Comparison of ENCODE assay signal across 16 cellular contexts in the genomic region with DNA sequence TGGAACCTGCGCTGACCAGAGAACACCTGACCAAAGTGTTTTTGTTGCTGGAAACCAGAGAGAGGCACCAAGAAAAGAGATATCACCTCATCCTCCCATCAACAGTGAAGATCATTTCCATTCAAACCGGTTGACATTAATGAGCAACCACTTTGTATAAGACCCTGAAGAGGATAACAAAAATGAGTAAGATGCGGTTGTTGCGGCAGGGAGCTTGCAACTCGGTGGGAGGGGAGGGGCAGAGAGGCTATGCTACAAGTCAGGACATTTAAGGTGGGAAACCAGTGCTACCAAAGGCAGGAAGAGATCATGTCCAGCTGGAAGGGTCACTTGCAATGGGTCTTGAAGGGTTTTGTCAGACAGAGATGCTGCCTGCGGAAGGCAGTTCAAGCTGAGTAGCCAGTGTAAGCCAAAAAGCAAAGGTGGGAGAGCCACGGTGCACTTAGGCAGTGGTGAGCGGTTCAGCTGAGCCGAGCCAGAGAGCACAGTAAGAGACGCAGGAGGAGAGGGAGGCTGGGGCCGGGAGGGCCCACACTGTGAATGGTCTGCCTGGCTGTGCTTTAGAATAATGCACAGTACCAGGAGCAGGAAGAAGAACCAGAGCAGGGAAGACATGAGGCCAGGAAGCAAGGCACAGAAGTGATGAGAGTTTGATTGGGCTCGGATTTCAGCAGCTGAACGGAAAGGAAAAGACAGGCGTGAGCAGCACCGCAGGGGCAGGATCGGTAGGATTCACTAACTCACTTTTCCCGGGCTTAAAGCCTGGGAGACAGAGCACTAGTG. TPM values are rescaled to one million over a fixed set of nuclear protein-coding genes. Genes with fewer than 3 reads are reported as not detected.
DNase-seq lines count a peak whose midpoint lies in the region; ATAC-seq and TF ChIP-seq lines count a peak whose summit lies in the region.
"Had no signal": no experiment of that assay in that cellular context is flagged by ENCODE, and none has a peak within 500 bp of the region (broad histone marks: within the 10 kb centered on the region; RNA-seq: fewer than 3 reads in every experiment).

No MANE protein-coding gene starts in this region.

- no peaks in the 10 kb centered on the region for H3K79me2 ChIP-seq in mesendoderm (ENCODE audit: control insufficient read depth, insufficient read depth, low read length)

- POLR2A ChIA-PET in HEK293 (lab: Yijun Ruan, JAX), result interaction anchor here (0.9 kb wide), 1 partner anchor 24 kb away, joined by 3 read pairs; no protein-coding TSS in a partner anchor

- no peak overlapping the region for H2BK15ac ChIP-seq in mesendoderm (replicated peaks; ENCODE audit: low read depth)

- no peaks in the 10 kb centered on the region for H3K9me3 ChIP-seq in HEK293 (ENCODE audit: control insufficient read depth, insufficient read depth, low read depth, low read length)
- H3K9me3 ChIP-seq: BE2C, esophagus muscularis mucosa had no signal

- H3K4ac ChIP-seq in mesendoderm (ENCODE audit: low read depth, low read length), result no peak overlapping the region

- no peak overlapping the region for H3K9ac ChIP-seq in mesendoderm (ENCODE audit: low read length)

- no peak overlapping the region for H2AK5ac ChIP-seq in mesendoderm (ENCODE audit: low read length)

- no peak overlapping the region for H2BK120ac ChIP-seq in mesendoderm (ENCODE audit: low read depth, low read length)

- H3K36me3 ChIP-seq in HEK293 (ENCODE audit: control insufficient read depth in 2 of 2, insufficient read depth in 1 of 2, low read length in 2 of 2), result no peaks in the 10 kb centered on the region
- H3K36me3 ChIP-seq in mesendoderm (ENCODE audit: control insufficient read depth, insufficient read depth, low read length), result no peaks in the 10 kb centered on the region
- H3K36me3 ChIP-seq: BE2C, esophagus muscularis mucosa had no signal

- H3K4me3 ChIP-seq in HEK293 (ENCODE audit: low read depth, low read length) (no peak overlapping the region), mesendoderm (ENCODE audit: low read length) (no peak overlapping the region)

- ATAC-seq in GM21360 (IDR thresholded peaks at IDR 0.05; ENCODE audit: unreplicated experiment) (no peak), GM18858 (IDR thresholded peaks at IDR 0.05; ENCODE audit: unreplicated experiment) (no peak), GM21528 (IDR thresholded peaks at IDR 0.05; ENCODE audit: low FRiP score, unreplicated experiment) (no peak)
- ATAC-seq: Panc1 had no signal

- CTCF ChIA-PET in HEK293 (lab: Yijun Ruan, JAX), result interaction anchor here (0.6 to 5.1 kb wide), 5 partner anchors 9 to 979 kb away, joined by 3 to 82 read pairs (median 5); no protein-coding TSS in a partner anchor

- no peak overlapping the region for H4K8ac ChIP-seq in mesendoderm (ENCODE audit: low read depth, low read length)

- no CpG with 5 or more reads among the region's 17 CpGs for WGBS in mesendoderm (ENCODE audit: extremely low coverage, insufficient coverage, low lambda C conversion rate)

- H3K4me1 ChIP-seq in HEK293 (ENCODE audit: control insufficient read depth, insufficient read depth, low read length), result peaks cover 12% of the 10 kb centered on the region
- peaks cover 3% of the 10 kb centered on the region for H3K4me1 ChIP-seq in mesendoderm (ENCODE audit: control insufficient read depth, low read depth, low read length)
- H3K4me1 ChIP-seq: BE2C had no signal

- H3K23ac ChIP-seq in mesendoderm (ENCODE audit: low read length), result no peak overlapping the region

- no peaks in the 10 kb centered on the region for H3K27me3 ChIP-seq in mesendoderm (ENCODE audit: insufficient read depth, low read length, poor library complexity)
- H3K27me3 ChIP-seq: BE2C, esophagus muscularis mucosa had no signal

- no peaks in the 10 kb centered on the region for H3K79me1 ChIP-seq in mesendoderm (ENCODE audit: low read length)

- peak overlapping the region; percentile 9 for H3K56ac ChIP-seq in mesendoderm (ENCODE audit: low read length)

- H3K4me2 ChIP-seq in mesendoderm (ENCODE audit: low read length), result peak overlapping the region; percentile 7

- DNase-seq in COLO668 (lab: John Stamatoyannopoulos, UW; ENCODE audit: unreplicated experiment), result peak; percentile 22
- DNase-seq in astrocyte of the hippocampus (ENCODE audit: low read depth, low spot score), result peak; percentile 26
- DNase-seq in mesendoderm, result peak; percentile 20
- no peak for DNase-seq in glomerular visceral epithelial cell (ENCODE audit: extremely low spot score)
- DNase-seq: activated CD4-positive, alpha-beta T cell treated with anti-CD3 and anti-CD28 coated beads, Interleukin-2, amount 50 U/mL, for 4 hours; activated naive CD4-positive, alpha-beta T cell; BE2C; KBM-7; NCI-H1694; stimulated activated CD4-positive, alpha-beta T cell treated with anti-CD3 and anti-CD28 coated beads, Interleukin-4, amount 100 ng/mL, for 24 hours had no signal

- no peak overlapping the region for H2BK5ac ChIP-seq in mesendoderm (ENCODE audit: low read length)

- TF ChIP-seq CTCF in HEK293 (tag by site-specific recombination; IDR thresholded peaks at IDR 0.05), result no peak

- H3K18ac ChIP-seq in mesendoderm (ENCODE audit: low read length), result no peak overlapping the region

- H3K27ac ChIP-seq in HEK293 (ENCODE audit: extremely low read depth, low read depth, low read length) (no peak overlapping the region; the same call in 1 of the 2 replicates), mesendoderm (ENCODE audit: low read depth, low read length) (no peak overlapping the region)
- H3K27ac ChIP-seq: esophagus muscularis mucosa had no signal

- H4K5ac ChIP-seq in mesendoderm (ENCODE audit: low read length), result no peak overlapping the region

TF ChIP-seq in HEK293, 187 proteins besides CTCF, POLR2A, EP300 and RAD21 (continues in another document):
- TF ChIP-seq ZNF677 (tag by site-specific recombination; IDR thresholded peaks at IDR 0.05) (no peak), KLF8 (tag by site-specific recombination; IDR thresholded peaks at IDR 0.05) (no peak), WT1 (tag by site-specific recombination; IDR thresholded peaks at IDR 0.05) (no peak), ZBTB48 (tag by site-specific recombination; IDR thresholded peaks at IDR 0.05) (no peak), KLF10 (tag by site-specific recombination; IDR thresholded peaks at IDR 0.05) (no peak), ZBTB17 (tag by site-specific recombination; IDR thresholded peaks at IDR 0.05) (peak; percentile 96), PRDM1 (tag by site-specific recombination; IDR thresholded peaks at IDR 0.05) (peak; percentile 51), ZNF202 (tag by site-specific recombination; IDR thresholded peaks at IDR 0.05; ENCODE audit: borderline replicate concordance) (no peak), TRIM28 (IDR thresholded peaks at IDR 0.05; ENCODE audit: borderline replicate concordance, low read length) (no peak; the same call in 1 of the 2 replicates), OSR2 (tag by site-specific recombination; IDR thresholded peaks at IDR 0.05) (peak; percentile 67), ZNF600 (tag by site-specific recombination; IDR thresholded peaks at IDR 0.05) (peak; percentile 83), ZBTB20 (tag by site-specific recombination; IDR thresholded peaks at IDR 0.05) (peak; percentile 43), GLIS1 (tag by site-specific recombination; IDR thresholded peaks at IDR 0.05) (no peak), ZNF658 (tag by site-specific recombination; IDR thresholded peaks at IDR 0.05) (no peak), ZNF175 (tag by site-specific recombination; IDR thresholded peaks at IDR 0.05) (no peak), MZF1 (tag by site-specific recombination; IDR thresholded peaks at IDR 0.05; ENCODE audit: borderline replicate concordance) (no peak), ZFP69B (tag by site-specific recombination; IDR thresholded peaks at IDR 0.05) (peak; percentile 88)
- TF ChIP-seq, protein P1, sequence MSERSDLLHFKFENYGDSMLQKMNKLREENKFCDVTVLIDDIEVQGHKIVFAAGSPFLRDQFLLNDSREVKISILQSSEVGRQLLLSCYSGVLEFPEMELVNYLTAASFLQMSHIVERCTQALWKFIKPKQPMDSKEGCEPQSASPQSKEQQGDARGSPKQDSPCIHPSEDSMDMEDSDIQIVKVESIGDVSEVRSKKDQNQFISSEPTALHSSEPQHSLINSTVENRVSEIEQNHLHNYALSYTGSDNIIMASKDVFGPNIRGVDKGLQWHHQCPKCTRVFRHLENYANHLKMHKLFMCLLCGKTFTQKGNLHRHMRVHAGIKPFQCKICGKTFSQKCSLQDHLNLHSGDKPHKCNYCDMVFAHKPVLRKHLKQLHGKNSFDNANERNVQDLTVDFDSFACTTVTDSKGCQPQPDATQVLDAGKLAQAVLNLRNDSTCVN (tag by site-specific recombination; optimal IDR thresholded peaks at IDR 0.05), result no peak
- TF ChIP-seq, protein P2, sequence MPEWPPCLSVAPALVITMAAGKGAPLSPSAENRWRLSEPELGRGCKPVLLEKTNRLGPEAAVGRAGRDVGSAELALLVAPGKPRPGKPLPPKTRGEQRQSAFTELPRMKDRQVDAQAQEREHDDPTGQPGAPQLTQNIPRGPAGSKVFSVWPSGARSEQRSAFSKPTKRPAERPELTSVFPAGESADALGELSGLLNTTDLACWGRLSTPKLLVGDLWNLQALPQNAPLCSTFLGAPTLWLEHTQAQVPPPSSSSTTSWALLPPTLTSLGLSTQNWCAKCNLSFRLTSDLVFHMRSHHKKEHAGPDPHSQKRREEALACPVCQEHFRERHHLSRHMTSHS (tag by site-specific recombination; IDR thresholded peaks at IDR 0.05), result no peak
- TF ChIP-seq, protein P3, sequence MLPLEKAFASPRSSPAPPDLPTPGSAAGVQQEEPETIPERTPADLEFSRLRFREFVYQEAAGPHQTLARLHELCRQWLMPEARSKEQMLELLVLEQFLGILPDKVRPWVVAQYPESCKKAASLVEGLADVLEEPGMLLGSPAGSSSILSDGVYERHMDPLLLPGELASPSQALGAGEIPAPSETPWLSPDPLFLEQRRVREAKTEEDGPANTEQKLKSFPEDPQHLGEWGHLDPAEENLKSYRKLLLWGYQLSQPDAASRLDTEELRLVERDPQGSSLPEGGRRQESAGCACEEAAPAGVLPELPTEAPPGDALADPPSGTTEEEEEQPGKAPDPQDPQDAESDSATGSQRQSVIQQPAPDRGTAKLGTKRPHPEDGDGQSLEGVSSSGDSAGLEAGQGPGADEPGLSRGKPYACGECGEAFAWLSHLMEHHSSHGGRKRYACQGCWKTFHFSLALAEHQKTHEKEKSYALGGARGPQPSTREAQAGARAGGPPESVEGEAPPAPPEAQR (tag by site-specific recombination; IDR thresholded peaks at IDR 0.05), result no peak

RNA-seq across cellular contexts. Expression of gene DTNB, which starts 24.4 kb away (rescaled TPM):
- polyA plus RNA-seq in mesendoderm (2013, experiment 1 of 2), result 12.2 TPM
- polyA plus RNA-seq in mesendoderm (2013, experiment 2 of 2), result 15.6 TPM
